12 cellular contexts compared by ENCODE assay signal in genomic region chr9:113155911-113156559, GRCh38. TPM values are rescaled to one million over a fixed set of nuclear protein-coding genes. Genes with fewer than 3 reads are reported as not detected.
DNase-seq lines count a peak whose midpoint lies in the region; ATAC-seq, FAIRE-seq and TF ChIP-seq lines count a peak whose summit lies in the region.
"Had no signal": no experiment of that assay in that cellular context is flagged by ENCODE, and none has a peak within 500 bp of the region (broad histone marks: within the 10 kb centered on the region; RNA-seq: fewer than 3 reads in every experiment).

No MANE protein-coding gene starts in this region.

- CTCF ChIA-PET in K562 (lab: Yijun Ruan, JAX; ENCODE audit: low intra/inter-chr PET ratio) (no interaction called here), PC-3 (lab: Charles Lee) (interaction anchor here (0.7 kb wide), 1 partner anchor 500 kb away, joined by 3 read pairs; no protein-coding TSS in a partner anchor)

- H3K27ac ChIP-seq in DND-41 (ENCODE audit: low read length), result no peak overlapping the region; the same call in 1 of the 2 replicates
- no peak overlapping the region for H3K27ac ChIP-seq in K562 (ENCODE audit: extremely low read depth, low read depth, low read length)
- no peak overlapping the region for H3K27ac ChIP-seq in PC-3 (ENCODE audit: low read length)
- H3K27ac ChIP-seq: thoracic aorta had no signal

- H3K9ac ChIP-seq in DND-41 (ENCODE audit: low read depth, low read length) (no peak overlapping the region), K562 (ENCODE audit: insufficient read depth in 1 of 2, low read depth in 2 of 2, low read length in 2 of 2) (no peak overlapping the region), PC-3 (ENCODE audit: low read length) (no peak overlapping the region)

- H2AFZ ChIP-seq in DND-41 (ENCODE audit: low read depth, low read length) (no peak overlapping the region), K562 (ENCODE audit: low read depth, low read length) (no peak overlapping the region), PC-3 (ENCODE audit: low read length) (no peak overlapping the region)

- H3K36me3 ChIP-seq in DND-41 (ENCODE audit: insufficient read depth, low read length), result peaks cover 12% of the 10 kb centered on the region
- H3K36me3 ChIP-seq in K562 (ENCODE audit: control insufficient read depth, insufficient read depth, low read length), result peaks cover 8% of the 10 kb centered on the region; the same call in 1 of the 3 replicates
- H3K36me3 ChIP-seq in PC-3 (ENCODE audit: low read depth, low read length), result no peaks in the 10 kb centered on the region

- no peaks in the 10 kb centered on the region for H3K9me1 ChIP-seq in K562 (ENCODE audit: control insufficient read depth, insufficient read depth, low read length)

- no TSS peak for BruUV-seq in K562 (replicated peaks; lab: Mats Ljungman, UMichigan)
- BruUV-seq in PC-3 (replicated peaks; lab: Mats Ljungman, UMichigan), result no TSS peak

- no peak for TF ChIP-seq POLR2A in K562 (conservative IDR thresholded peaks at IDR 0.05)

- no peak for FAIRE-seq in K562 (lab: Jason Lieb, UNC)

- no peak for TF ChIP-seq EP300 in K562 (IDR thresholded peaks at IDR 0.05; ENCODE audit: low read length)

- H3K4me2 ChIP-seq in DND-41 (ENCODE audit: insufficient read depth, low read length), result no peak overlapping the region; the same call in 1 of the 2 replicates
- H3K4me2 ChIP-seq in K562 (ENCODE audit: insufficient read depth, low read length), result no peak overlapping the region
- no peak overlapping the region for H3K4me2 ChIP-seq in PC-3 (ENCODE audit: low read length)

- ATAC-seq in DND-41 (ENCODE audit: insufficient read depth, low read depth) (peak; percentile 52), K562 (peak; percentile 6; the same call in 2 of the 3 replicates), PC-3 (no peak)

- H3K9me3 ChIP-seq in DND-41 (ENCODE audit: insufficient read depth, low read length, severe bottlenecking) (no peaks in the 10 kb centered on the region), K562 (replicated peaks; ENCODE audit: control insufficient read depth, insufficient read depth, low read depth, low read length) (no peaks in the 10 kb centered on the region), PC-3 (ENCODE audit: low read length) (no peaks in the 10 kb centered on the region)
- H3K9me3 ChIP-seq: adrenal gland, thoracic aorta had no signal

- H3K4me1 ChIP-seq in DND-41 (ENCODE audit: insufficient read depth, low read length) (peaks cover 29% of the 10 kb centered on the region), K562 (replicated peaks in 1 of 2; ENCODE audit: control insufficient read depth in 2 of 2, insufficient read depth in 2 of 2, low read length in 2 of 2) (peaks cover 3 to 8% of the 10 kb centered on the region in 2 experiments; a peak in 4 of 5 replicates), PC-3 (ENCODE audit: insufficient read depth, low read length) (peaks cover 11% of the 10 kb centered on the region; the same call in 1 of the 2 replicates)

- intact Hi-C loops in K562 (cut with micrococcal nuclease) (no loop called here), PC-3 (cut with micrococcal nuclease) (no loop called here), posterior vena cava (cut with DNase I) (no loop called here)

- POLR2A ChIA-PET in K562 (lab: Yijun Ruan, JAX), result interaction anchor here (0.6 to 0.8 kb wide), 2 partner anchors 13 to 611 kb away, joined by 3 read pairs; no protein-coding TSS in a partner anchor
- POLR2A ChIA-PET in PC-3 (lab: Charles Lee; ENCODE audit: unreplicated experiment), result no interaction called here

- no peaks in the 10 kb centered on the region for H3K9me2 ChIP-seq in PC-3 (replicated peaks; ENCODE audit: low read length)

- no peaks in the 10 kb centered on the region for H3K27me3 ChIP-seq in DND-41 (ENCODE audit: insufficient read depth, low read length, poor library complexity)
- no peaks in the 10 kb centered on the region for H3K27me3 ChIP-seq in K562 (ENCODE audit: control insufficient read depth in 2 of 2, insufficient read depth in 2 of 2, low read length in 2 of 2)
- H3K27me3 ChIP-seq in PC-3 (ENCODE audit: low read length), result no peaks in the 10 kb centered on the region
- H3K27me3 ChIP-seq: adrenal gland had no signal

- H4K20me1 ChIP-seq in DND-41 (ENCODE audit: insufficient read depth, low read length) (no peaks in the 10 kb centered on the region), K562 (replicated peaks; ENCODE audit: control insufficient read depth, insufficient read depth, low read length) (no peaks in the 10 kb centered on the region), PC-3 (ENCODE audit: low read length) (no peaks in the 10 kb centered on the region)

- no peaks in the 10 kb centered on the region for H3K79me2 ChIP-seq in DND-41 (ENCODE audit: insufficient read depth, low read length)
- H3K79me2 ChIP-seq in K562 (ENCODE audit: control insufficient read depth, insufficient read depth, low read length), result no peaks in the 10 kb centered on the region
- H3K79me2 ChIP-seq in PC-3 (ENCODE audit: low read length), result no peaks in the 10 kb centered on the region

- DNase-seq in DND-41 (peak; percentile 49), SIG-M5 (lab: John Stamatoyannopoulos, UW) (peak; percentile 7), K562 (ENCODE audit: extremely low read depth in 1 of 4, low spot score in 3 of 4) (peak in 1 of 4 experiments; percentile 45), PC-3 (no peak), NCI-H226 (no peak), posterior vena cava (ENCODE audit: low spot score) (no peak), DMS53 treated with DMSO at 0.1 percent for 48 hours (lab: John Stamatoyannopoulos, UW; ENCODE audit: unreplicated experiment) (no peak)
- DNase-seq in stimulated activated CD4-positive, alpha-beta T cell treated with anti-CD3 and anti-CD28 coated beads, Interleukin-12 subunit alpha, Interleukin-12 subunit beta, amount 100 ng/mL, for 48 hours (ENCODE audit: low read depth in 2 of 3, low spot score in 1 of 3), result peak in 2 of 3 donors; percentile 15 to 29
- DNase-seq: foreskin melanocyte, RPMI8226 had no signal

- in situ Hi-C loops in K562 (cut with MboI), result no loop called here

- 22% methylated on average over 7 of the region's 7 CpGs for WGBS in K562 (ENCODE audit: insufficient coverage, low coverage, missing lambda C conversion rate)

- H3K4me3 ChIP-seq in DND-41 (ENCODE audit: low read depth in 1 of 2, low read length in 2 of 2) (no peak overlapping the region), K562 (no peak overlapping the region), PC-3 (ENCODE audit: low read length) (no peak overlapping the region)
- H3K4me3 ChIP-seq: adrenal gland, thoracic aorta had no signal

- no peak for TF ChIP-seq CTCF in DND-41 (IDR thresholded peaks at IDR 0.05; ENCODE audit: borderline replicate concordance, extremely low read depth, low read length, poor library complexity, severe bottlenecking)
- no peak for TF ChIP-seq CTCF in K562 (IDR thresholded peaks at IDR 0.05 in 2 of 3, conservative IDR thresholded peaks at IDR 0.05 in 1 of 3; ENCODE audit: insufficient read depth in 2 of 3, low read depth in 1 of 3, low read length in 3 of 3)
- no peak for TF ChIP-seq CTCF in PC-3 (conservative IDR thresholded peaks at IDR 0.05; ENCODE audit: low read depth, low read length)

- TF ChIP-seq RAD21 in K562 (CRISPR knock-in tag; conservative IDR thresholded peaks at IDR 0.05 in 1 of 2, IDR thresholded peaks at IDR 0.05 in 1 of 2), result no peak

- H3F3A ChIP-seq in PC-3 (ENCODE audit: low read length, unreplicated experiment), result no peaks in the 10 kb centered on the region

TF ChIP-seq in K562, 482 proteins besides CTCF, POLR2A, EP300 and RAD21 (continues in another document):
- TF ChIP-seq ZNF644 (tag; IDR thresholded peaks at IDR 0.05; ENCODE audit: low read depth) (no peak), SREBF1 (IDR thresholded peaks at IDR 0.05; ENCODE audit: borderline replicate concordance, low read depth, low read length) (no peak), CBFA2T3 (IDR thresholded peaks at IDR 0.05) (0 out of 2 replicates have a peak, but pooled peaks have one; percentile 10), GABPA (tag; conservative IDR thresholded peaks at IDR 0.05; ENCODE audit: low read depth) (0 out of 2 replicates have a peak, but pooled peaks have one; percentile 14), ATF4 (CRISPR knock-in tag; IDR thresholded peaks at IDR 0.05) (no peak), ZNF444 (CRISPR knock-in tag; IDR thresholded peaks at IDR 0.05) (no peak), CREM (IDR thresholded peaks at IDR 0.05; ENCODE audit: low read depth) (peak; percentile 37; the same call in 1 of the 2 replicates), SRF (CRISPR knock-in tag; IDR thresholded peaks at IDR 0.05) (0 out of 4 replicates have a peak, but pooled peaks of 1 of the 2 experiments have one; percentile 24), POLR3A (IDR thresholded peaks at IDR 0.05; ENCODE audit: borderline replicate concordance, extremely low read depth, insufficient read depth, insufficient read length) (no peak)

RNA-seq across cellular contexts. Expression of gene SLC31A2, which starts 5.2 kb away (rescaled TPM):
- 5.2 and 7.8 TPM in 2 replicates for total RNA-seq in K562 (2011; cell fraction: chromatin; rRNA removed; ENCODE audit: low replicate concordance)
- total RNA-seq in K562 (2011; cell fraction: nucleolus; rRNA removed), result 7.8 and 9.8 TPM in 2 replicates
- 5.3 and 11.9 TPM in 2 replicates for total RNA-seq in K562 (2011; cell fraction: nucleoplasm; rRNA removed)
- total RNA-seq in K562 (2014; rRNA removed) (1.5 and 2.0 TPM in 2 replicates), K562 (2014; rRNA removed; fragmentation: Illumina TruSeq; extraction: Trizol) (2.5 and 2.7 TPM in 2 replicates), K562 (2015; rRNA removed; fragmentation: Illumina TruSeq; extraction: Trizol) (2.6 and 3.5 TPM in 2 replicates), K562 (2021) (2.2 and 2.3 TPM in 2 replicates), PC-3 (2014; rRNA removed) (2.1 and 3.6 TPM in 2 replicates), posterior vena cava (10 to 100 TPM in 1 of 2 donors, 1 to 10 TPM in 1; 9.7 to 13.6 TPM)
- polyA plus RNA-seq in K562 (2011; rRNA removed) (2.8 and 4.3 TPM in 2 replicates), K562 (2014; fragmentation: Illumina TruSeq; extraction: Trizol) (2.3 and 2.5 TPM in 2 replicates), K562 (2014; fragmentation: Nextera tagmentation; extraction: Ambion mirVana) (1 to 10 TPM; 1.5 to 2.2 TPM), K562 (2014; rRNA removed) (2.2 and 3.6 TPM in 2 replicates)
- 3.8 and 6.4 TPM in 2 replicates for polyA plus RNA-seq in K562 (2011; cell fraction: cytosol; rRNA removed)
- 3.0 and 4.7 TPM in 2 replicates for polyA plus RNA-seq in K562 (2011; cell fraction: nucleus; rRNA removed)
- 2.1 and 2.4 TPM in 2 replicates for polyA plus RNA-seq in K562 (2012)
- 2.9 and 4.3 TPM in 2 replicates for polyA minus RNA-seq in K562 (2011; rRNA and poly(A)+ RNA removed)
- 0.57 TPM in 1 of 2 replicates, not detected in the other for polyA minus RNA-seq in K562 (2011; cell fraction: cytosol; rRNA and poly(A)+ RNA removed)
- polyA minus RNA-seq in K562 (2011; cell fraction: nucleus; rRNA and poly(A)+ RNA removed), result 4.6 and 5.8 TPM in 2 replicates

Comparison
In these comparisons a context has a peak if more than half of its experiments do, and no peak if none do; other contexts are left out.
1. DNase-seq: peak in DND-41 (single experiment), SIG-M5 (single experiment) and stimulated activated CD4-positive, alpha-beta T cell treated with anti-CD3 and anti-CD28 coated beads, Interleukin-12 subunit alpha, Interleukin-12 subunit beta, amount 100 ng/mL, for 48 hours (2 of 3); none in PC-3 (single experiment), NCI-H226 (single experiment), posterior vena cava (single experiment) and DMS53 treated with DMSO at 0.1 percent for 48 hours (single experiment).